14 cellular contexts compared by ENCODE assay signal in the genomic region with DNA sequence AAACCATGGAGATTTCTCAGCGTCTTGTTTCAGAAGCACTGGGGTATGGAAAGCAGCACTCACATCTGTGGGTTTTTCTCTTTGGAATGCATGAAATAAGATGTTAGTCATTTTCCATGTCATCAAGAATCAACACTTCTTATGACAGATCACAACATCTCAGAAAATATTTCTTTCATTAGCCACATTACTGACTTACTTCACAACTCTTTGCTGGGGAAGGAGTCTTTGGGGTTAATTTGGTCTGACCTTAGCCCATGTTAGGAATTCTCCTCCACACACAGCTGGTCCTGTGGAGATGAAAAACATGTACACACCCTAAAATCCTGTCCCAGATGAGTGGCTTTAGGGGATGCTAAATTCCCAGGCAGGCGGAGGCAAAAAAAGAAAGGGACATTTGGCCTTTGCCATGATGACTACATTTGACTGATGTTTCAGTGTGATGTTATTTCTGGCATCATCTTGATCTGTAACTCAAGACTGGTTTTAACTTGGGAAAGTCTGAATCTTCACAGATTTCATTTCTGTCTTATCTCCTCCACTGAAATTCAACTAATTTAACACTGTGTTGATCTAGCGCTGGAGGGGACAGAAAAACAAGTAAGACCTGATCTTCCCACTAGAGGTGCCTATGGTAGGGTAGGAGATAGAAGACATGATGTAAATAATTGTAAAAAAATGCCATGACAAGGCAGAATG.
DNase-seq lines count a peak whose midpoint lies in the region; ATAC-seq and TF ChIP-seq lines count a peak whose summit lies in the region.
"Had no signal": no experiment of that assay in that cellular context is flagged by ENCODE, and none has a peak within 500 bp of the region (broad histone marks: within the 10 kb centered on the region; RNA-seq: fewer than 3 reads in every experiment).

No MANE protein-coding gene starts in this region.

- intact Hi-C loops in gastrocnemius medialis (cut with DNase I; ENCODE audit: low total_unique reads) = loop anchor here (10.0 kb wide), 2 partner anchors 55 to 125 kb away; no protein-coding TSS in a partner anchor
- intact Hi-C loops in body of pancreas (cut with DNase I) = no loop called here

- H3K27ac ChIP-seq in foreskin keratinocyte (no peak overlapping the region), gastrocnemius medialis (peak overlapping the region; percentile 20 to 59 (median 32)), body of pancreas (no peak overlapping the region)
- H3K27ac ChIP-seq: stomach had no signal

- no peaks in the 10 kb centered on the region for H3K27me3 ChIP-seq in foreskin keratinocyte
- no peaks in the 10 kb centered on the region for H3K27me3 ChIP-seq in gastrocnemius medialis
- H3K27me3 ChIP-seq in body of pancreas = no peaks in the 10 kb centered on the region
- H3K27me3 ChIP-seq in MG63 = no peaks in the 10 kb centered on the region
- H3K27me3 ChIP-seq: stomach had no signal

- peak; percentile 80 for DNase-seq in GM03348 (ENCODE audit: low spot score)
- peak; percentile 77 for DNase-seq in amniotic epithelial cell (ENCODE audit: low read depth)
- DNase-seq in foreskin keratinocyte = peak; percentile 56 to 74
- DNase-seq in gastrocnemius medialis = peak in 1 of 2 donors; percentile 57
- no peak for DNase-seq in body of pancreas
- DNase-seq in GM20000 (ENCODE audit: low spot score) = no peak
- DNase-seq in MG63 = no peak
- DNase-seq: activated CD4-positive, alpha-beta T cell treated with anti-CD3 and anti-CD28 coated beads, Interleukin-2, amount 50 U/mL, for 1 hour; foreskin melanocyte; mucosa of descending colon; stomach had no signal

- H3K9me3 ChIP-seq in gastrocnemius medialis (no peaks in the 10 kb centered on the region), body of pancreas (no peaks in the 10 kb centered on the region), MG63 (no peaks in the 10 kb centered on the region)
- H3K9me3 ChIP-seq: mucosa of descending colon, stomach had no signal

- TF ChIP-seq POLR2A in gastrocnemius medialis (IDR thresholded peaks at IDR 0.05) (no peak), body of pancreas (IDR thresholded peaks at IDR 0.05) (no peak)

- peak; percentile 48 for ATAC-seq in foreskin keratinocyte
- ATAC-seq in gastrocnemius medialis = peak; percentile 60 to 75
- ATAC-seq in body of pancreas = no peak
- no peak for ATAC-seq in HG03097 (IDR thresholded peaks at IDR 0.05; ENCODE audit: low FRiP score, unreplicated experiment)
- ATAC-seq: activated naive CD4-positive, alpha-beta T cell treated with anti-CD3 and anti-CD28 coated beads, Interleukin-2, amount 50 U/mL, for 72 hours; K562; mucosa of descending colon had no signal

- in situ Hi-C loops in gastrocnemius medialis (cut with MboI; ENCODE audit: low sequenced_read_pairs in 4 of 4) = loop anchor here in 1 of 4 donors (25.0 kb wide), 1 partner anchor 288 kb away; no protein-coding TSS in a partner anchor

- no peak for TF ChIP-seq CTCF in foreskin keratinocyte (conservative IDR thresholded peaks at IDR 0.05)
- no peak for TF ChIP-seq CTCF in gastrocnemius medialis (IDR thresholded peaks at IDR 0.05 in 4 of 5, conservative IDR thresholded peaks at IDR 0.05 in 1 of 5)
- no peak for TF ChIP-seq CTCF in body of pancreas (IDR thresholded peaks at IDR 0.05)
- TF ChIP-seq CTCF in GM20000 (IDR thresholded peaks at IDR 0.05; ENCODE audit: extremely low read depth, missing control alignments) = no peak

- 75 to 85% methylated on average over 3 of the region's 3 CpGs for WGBS in body of pancreas, 2 donors

- H3K4me3 ChIP-seq in gastrocnemius medialis (no peak overlapping the region), body of pancreas (no peak overlapping the region), MG63 (no peak overlapping the region)
- H3K4me3 ChIP-seq: K562, mucosa of descending colon, stomach had no signal

- H3K36me3 ChIP-seq in gastrocnemius medialis = no peaks in the 10 kb centered on the region
- no peaks in the 10 kb centered on the region for H3K36me3 ChIP-seq in body of pancreas (replicated peaks in 1 of 2; ENCODE audit: insufficient read depth in 1 of 2, low read depth in 2 of 2)
- no peaks in the 10 kb centered on the region for H3K36me3 ChIP-seq in MG63
- H3K36me3 ChIP-seq: stomach had no signal

- no peaks in the 10 kb centered on the region for H3K4me1 ChIP-seq in foreskin keratinocyte
- no peaks in the 10 kb centered on the region for H3K4me1 ChIP-seq in gastrocnemius medialis
- peaks cover 3% of the 10 kb centered on the region for H3K4me1 ChIP-seq in body of pancreas

Comparison
In these comparisons a context has a peak if more than half of its experiments do, and no peak if none do; other contexts are left out.
1. DNase-seq: peak in GM03348 (single experiment), amniotic epithelial cell (single experiment) and foreskin keratinocyte (2 of 2); none in body of pancreas (0 of 4), GM20000 (single experiment) and MG63 (single experiment).
2. ATAC-seq: peak in foreskin keratinocyte (single experiment) and gastrocnemius medialis (2 of 2); none in body of pancreas (single experiment) and HG03097 (single experiment).
3. H3K27ac ChIP-seq: peak in gastrocnemius medialis (4 of 4); none in foreskin keratinocyte (single experiment) and body of pancreas (0 of 4).